In the genomic region with DNA sequence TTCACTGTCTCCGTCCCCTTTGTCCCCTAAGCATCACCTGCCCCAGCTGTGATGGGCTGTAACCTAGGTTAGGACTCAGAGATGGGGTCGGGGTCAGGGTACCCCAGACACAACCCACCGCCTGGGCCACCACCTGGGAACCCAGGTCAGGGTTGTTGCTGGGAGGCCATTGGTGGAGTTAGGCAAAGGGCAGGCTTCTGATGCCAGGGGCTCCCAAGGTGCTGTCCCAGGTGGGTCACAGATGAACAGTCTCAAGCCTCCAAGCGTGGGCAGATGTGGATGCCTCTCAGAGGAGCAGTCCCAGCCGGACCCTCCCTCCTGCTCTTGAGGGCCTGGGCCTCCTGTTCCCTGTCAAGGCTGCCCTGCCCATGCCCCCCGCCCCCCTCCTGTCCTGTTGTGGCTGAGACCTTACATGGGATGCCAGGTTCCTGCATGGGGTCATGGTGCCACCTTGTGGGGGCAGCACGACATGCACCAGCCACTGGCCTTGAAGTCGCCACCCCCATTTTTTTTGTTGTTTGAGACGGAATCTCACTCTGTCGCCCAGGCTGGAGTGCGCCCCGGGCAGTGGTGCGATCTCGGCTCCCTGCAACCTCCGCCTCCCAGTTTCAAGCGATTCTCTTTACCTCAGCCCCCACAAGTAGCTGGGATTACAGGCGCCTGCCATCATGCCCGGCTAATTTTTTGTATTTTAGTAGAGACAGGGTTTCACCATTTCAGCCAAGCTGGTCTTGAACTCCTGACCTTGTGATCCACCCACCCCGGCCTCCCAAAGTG, we compare ENCODE assay signal across 8 cellular contexts. TPM values are rescaled to one million over a fixed set of nuclear protein-coding genes. Genes with fewer than 3 reads are reported as not detected.
DNase-seq lines count a peak whose midpoint lies in the region; ATAC-seq and TF ChIP-seq lines count a peak whose summit lies in the region.

No MANE protein-coding gene starts in this region.

- no peak overlapping the region for H3K27ac Mint-ChIP-seq in T-helper 2 cell treated with Interferon-gamma antibody and Interleukin-4, amounts not matched to agents 5 μg/mL and 100 μg/mL, for 36 hours

- no peak overlapping the region for H3K4me3 ChIP-seq in astrocyte of the spinal cord (ENCODE audit: low read depth, low read length)

- no peaks in the 10 kb centered on the region for H3K9me3 Mint-ChIP-seq in T-helper 2 cell treated with Interferon-gamma antibody and Interleukin-4, amounts not matched to agents 5 μg/mL and 100 μg/mL, for 36 hours

- in situ Hi-C loops in astrocyte of the spinal cord (cut with HindIII; ENCODE audit: low sequenced_read_pairs), result no loop called here

- peaks cover 30% of the 10 kb centered on the region for H3K36me3 Mint-ChIP-seq in T-helper 2 cell treated with Interferon-gamma antibody and Interleukin-4, amounts not matched to agents 5 μg/mL and 100 μg/mL, for 36 hours (ENCODE audit: low read depth)

- no peak for ATAC-seq in HG02571 (IDR thresholded peaks at IDR 0.05; ENCODE audit: unreplicated experiment)

- no peak overlapping the region for H3K4me3 Mint-ChIP-seq in T-helper 2 cell treated with Interferon-gamma antibody and Interleukin-4, amounts not matched to agents 5 μg/mL and 100 μg/mL, for 36 hours

- peak; percentile 60 for TF ChIP-seq CTCF in astrocyte of the spinal cord (IDR thresholded peaks at IDR 0.05; ENCODE audit: low read depth, low read length)

- H3K27me3 Mint-ChIP-seq in T-helper 2 cell treated with Interferon-gamma antibody and Interleukin-4, amounts not matched to agents 5 μg/mL and 100 μg/mL, for 36 hours (ENCODE audit: low read depth), result no peaks in the 10 kb centered on the region

- peaks cover 3% of the 10 kb centered on the region for H3K4me1 Mint-ChIP-seq in T-helper 2 cell treated with Interferon-gamma antibody and Interleukin-4, amounts not matched to agents 5 μg/mL and 100 μg/mL, for 36 hours (ENCODE audit: low read depth)

- DNase-seq in COLO668 (lab: John Stamatoyannopoulos, UW; ENCODE audit: unreplicated experiment) (peak; percentile 7), HT1080 (ENCODE audit: low read depth) (peak; percentile 53), astrocyte of the spinal cord (ENCODE audit: low read depth, low spot score) (peak; percentile 41), iPS-NIHi11 (ENCODE audit: low spot score) (peak; percentile 78), GOT3 (lab: John Stamatoyannopoulos, UW) (no peak)
- peak; percentile 38 for DNase-seq in T-helper 2 cell treated with Interferon-gamma antibody and Interleukin-4, amounts not matched to agents 5 μg/mL and 100 μg/mL, for 36 hours (ENCODE audit: low spot score)
- peak; percentile 59 for DNase-seq in stimulated activated CD4-positive, alpha-beta T cell treated with anti-CD3 and anti-CD28 coated beads, Interleukin-1b, Interleukin-23, amount 100 ng/mL, for 48 hours

RNA-seq across cellular contexts. Expression of gene GATD1, which starts 12.1 kb away (rescaled TPM):
- total RNA-seq in HT1080 (2014; rRNA removed; shearing (Covaris generic)), result 19.6 and 27.6 TPM in 2 replicates
- 21.0 and 47.6 TPM in 2 replicates for polyA plus RNA-seq in HT1080 (2015; cell fraction: cytosol; rRNA removed)
- 199 and 221 TPM in 2 replicates for polyA plus RNA-seq in HT1080 (2015; cell fraction: nucleus; rRNA removed)

RNA-seq across cellular contexts. Expression of gene TALDO1, which starts 17.9 kb away (rescaled TPM):
- total RNA-seq in HT1080 (2014; rRNA removed; shearing (Covaris generic)), result 235 and 266 TPM in 2 replicates
- polyA plus RNA-seq in HT1080 (2015; cell fraction: cytosol; rRNA removed), result 177 and 178 TPM in 2 replicates
- 140 and 151 TPM in 2 replicates for polyA plus RNA-seq in HT1080 (2015; cell fraction: nucleus; rRNA removed)

RNA-seq across cellular contexts. Expression of gene CEND1, which starts 24.7 kb away (rescaled TPM):
- total RNA-seq in HT1080 (2014; rRNA removed; shearing (Covaris generic)), result 0.53 and 1.0 TPM in 2 replicates
- polyA plus RNA-seq in HT1080 (2015; cell fraction: cytosol; rRNA removed), result 0.77 and 1.3 TPM in 2 replicates
- polyA plus RNA-seq in HT1080 (2015; cell fraction: nucleus; rRNA removed), result 0.17 TPM in 2 replicates

RNA-seq across cellular contexts. Expression of gene SLC25A22, which starts 32.9 kb away (rescaled TPM):
- 33.9 and 47.5 TPM in 2 replicates for total RNA-seq in HT1080 (2014; rRNA removed; shearing (Covaris generic))
- polyA plus RNA-seq in HT1080 (2015; cell fraction: cytosol; rRNA removed), result 46.5 and 49.2 TPM in 2 replicates
- polyA plus RNA-seq in HT1080 (2015; cell fraction: nucleus; rRNA removed), result 48.9 and 60.9 TPM in 2 replicates

RNA-seq across cellular contexts. Expression of gene PIDD1, which starts 39.8 kb away (rescaled TPM):
- total RNA-seq in HT1080 (2014; rRNA removed; shearing (Covaris generic)), result 7.4 and 12.3 TPM in 2 replicates
- polyA plus RNA-seq in HT1080 (2015; cell fraction: cytosol; rRNA removed), result 12.2 and 12.7 TPM in 2 replicates
- polyA plus RNA-seq in HT1080 (2015; cell fraction: nucleus; rRNA removed), result 107 and 142 TPM in 2 replicates
